In the genomic region with DNA sequence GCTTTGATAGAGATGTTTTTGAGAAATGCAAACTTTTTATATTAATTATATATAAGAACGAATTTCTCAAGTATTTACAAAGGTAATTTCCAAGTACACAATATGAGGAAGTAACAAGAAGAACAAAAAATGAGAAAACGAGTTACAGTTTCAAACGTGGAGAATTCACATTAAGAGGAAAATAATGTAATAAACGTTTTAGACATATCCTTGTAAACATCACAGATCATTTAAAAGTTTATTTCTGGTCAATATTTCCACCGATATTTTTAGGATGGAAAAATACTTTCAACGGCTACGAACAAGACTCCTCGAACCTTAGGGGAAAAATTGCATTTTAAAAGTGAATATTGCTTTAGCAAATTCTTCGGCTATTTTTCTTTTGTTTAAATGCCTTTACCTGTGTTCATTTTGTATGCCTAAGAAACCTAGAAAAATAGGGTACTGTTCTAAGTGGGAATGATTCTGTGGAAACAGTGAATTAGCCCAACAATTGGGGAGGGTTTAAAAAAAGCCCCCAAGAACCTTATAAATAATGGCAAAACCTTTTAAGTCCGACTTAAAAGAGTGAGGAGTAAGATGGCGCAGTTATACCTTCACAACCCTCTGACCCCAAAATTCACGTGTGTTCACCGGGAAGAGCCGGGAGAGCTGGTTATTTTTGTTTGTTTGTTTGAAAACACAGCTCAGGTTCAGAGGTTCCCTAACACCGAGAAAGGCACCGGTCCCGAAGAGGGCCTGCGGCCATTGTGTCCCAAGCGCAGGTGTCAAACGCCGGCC, we compare ENCODE assay signal across 9 cellular contexts. TPM values are rescaled to one million over a fixed set of nuclear protein-coding genes. Genes with fewer than 3 reads are reported as not detected.
A peak's percentile ranks its signal among the peaks of the same experiment; 100 is the strongest.
DNase-seq lines count a peak whose midpoint lies in the region; ATAC-seq, FAIRE-seq and TF ChIP-seq lines count a peak whose summit lies in the region.
"Had no signal": no experiment of that assay in that cellular context is flagged by ENCODE, and none has a peak within 500 bp of the region (broad histone marks: within the 10 kb centered on the region; RNA-seq: fewer than 3 reads in every experiment).

No MANE protein-coding gene starts in this region.

- peaks cover 28% of the 10 kb centered on the region for H3K4me1 Mint-ChIP-seq in chondrocyte (ENCODE audit: low read depth)
- peaks cover 17% of the 10 kb centered on the region for H3K4me1 Mint-ChIP-seq in mesothelial cell of epicardium
- peaks cover 27% of the 10 kb centered on the region for H3K4me1 Mint-ChIP-seq in activated CD8-positive, alpha-beta memory T cell treated with anti-CD3 and anti-CD28 coated beads, Interleukin-2, amount 10 ng/mL, durations not matched to agents 7 days and 5 days

- intact Hi-C loops in right cardiac atrium (cut with DNase I): no loop called here
- intact Hi-C loops in left cardiac atrium (cut with DNase I): no loop called here
- intact Hi-C loops in upper lobe of right lung (cut with DNase I): no loop called here

- H4K20me1 ChIP-seq in MM.1S (ENCODE audit: insufficient read depth, low read length): no peaks in the 10 kb centered on the region

- H3K4me2 ChIP-seq in MM.1S (ENCODE audit: low read depth, low read length): no peak overlapping the region

- peaks cover 3% of the 10 kb centered on the region for H3K27me3 ChIP-seq in right cardiac atrium (ENCODE audit: control insufficient read depth, insufficient read depth)
- H3K27me3 ChIP-seq in upper lobe of right lung: peaks cover 83% of the 10 kb centered on the region
- peaks cover 20% of the 10 kb centered on the region for H3K27me3 ChIP-seq in MM.1S (replicated peaks; ENCODE audit: insufficient read depth, low read length)

- TF ChIP-seq CTCF in chondrocyte (IDR thresholded peaks at IDR 0.05) (no peak), mesothelial cell of epicardium (IDR thresholded peaks at IDR 0.05; ENCODE audit: unreplicated experiment) (no peak), upper lobe of right lung (IDR thresholded peaks at IDR 0.05) (no peak), MM.1S (IDR thresholded peaks at IDR 0.05; ENCODE audit: low read length) (no peak)

- H3K9ac ChIP-seq in MM.1S (ENCODE audit: low read length): no peak overlapping the region

- H3K36me3 ChIP-seq in upper lobe of right lung: no peaks in the 10 kb centered on the region
- no peaks in the 10 kb centered on the region for H3K36me3 ChIP-seq in MM.1S (replicated peaks; ENCODE audit: insufficient read depth, low read length)
- H3K36me3 ChIP-seq: adrenal gland had no signal

- H3K27me3 Mint-ChIP-seq in chondrocyte (ENCODE audit: low read depth): peaks cover 21% of the 10 kb centered on the region
- peaks cover 96% of the 10 kb centered on the region for H3K27me3 Mint-ChIP-seq in mesothelial cell of epicardium (ENCODE audit: low read depth)
- H3K27me3 Mint-ChIP-seq in activated CD8-positive, alpha-beta memory T cell treated with anti-CD3 and anti-CD28 coated beads, Interleukin-2, amount 10 ng/mL, durations not matched to agents 7 days and 5 days: peaks cover 90% of the 10 kb centered on the region

- DNase-seq in right cardiac atrium (no peak), left cardiac atrium (no peak), chondrocyte (ENCODE audit: low spot score) (no peak), mesothelial cell of epicardium (ENCODE audit: low spot score in 2 of 2, unreplicated experiment in 2 of 2) (no peak), upper lobe of right lung (no peak), GM12892 (ENCODE audit: insufficient read length) (no peak), MM.1S (no peak)
- no peak for DNase-seq in activated CD8-positive, alpha-beta memory T cell treated with anti-CD3 and anti-CD28 coated beads, Interleukin-2, amount 10 ng/mL, durations not matched to agents 7 days and 5 days
- DNase-seq: adrenal gland had no signal

- no peak overlapping the region for H2AFZ ChIP-seq in MM.1S (ENCODE audit: low read length)

- no peaks in the 10 kb centered on the region for H3K79me2 ChIP-seq in MM.1S (ENCODE audit: low read length)

- ATAC-seq in right cardiac atrium (no peak), left cardiac atrium (no peak), upper lobe of right lung (no peak)
- no peak for ATAC-seq in activated CD8-positive, alpha-beta memory T cell treated with anti-CD3 and anti-CD28 coated beads, Interleukin-2, amount 10 ng/mL, durations not matched to agents 7 days and 5 days

- H3K4me3 Mint-ChIP-seq in chondrocyte (ENCODE audit: unreplicated experiment): peak overlapping the region; percentile 81
- peak overlapping the region; percentile 30 for H3K4me3 Mint-ChIP-seq in mesothelial cell of epicardium
- H3K4me3 Mint-ChIP-seq in activated CD8-positive, alpha-beta memory T cell treated with anti-CD3 and anti-CD28 coated beads, Interleukin-2, amount 10 ng/mL, durations not matched to agents 7 days and 5 days: no peak overlapping the region

- H3K4me3 ChIP-seq in right cardiac atrium (ENCODE audit: low read length) (peak overlapping the region; percentile 54), upper lobe of right lung (peak overlapping the region; percentile 53), MM.1S (ENCODE audit: low read length) (no peak overlapping the region)

- H3K9me3 Mint-ChIP-seq in chondrocyte (ENCODE audit: low read depth): no peaks in the 10 kb centered on the region
- H3K9me3 Mint-ChIP-seq in mesothelial cell of epicardium: no peaks in the 10 kb centered on the region
- H3K9me3 Mint-ChIP-seq in activated CD8-positive, alpha-beta memory T cell treated with anti-CD3 and anti-CD28 coated beads, Interleukin-2, amount 10 ng/mL, durations not matched to agents 7 days and 5 days (ENCODE audit: low read depth): no peaks in the 10 kb centered on the region

- TF ChIP-seq POLR2A in GM12892 (IDR thresholded peaks at IDR 0.05; ENCODE audit: low read depth, low read length): no peak

- CTCF ChIA-PET in activated CD8-positive, alpha-beta memory T cell treated with anti-CD3 and anti-CD28 coated beads, Interleukin-2, amount 10 ng/mL, durations not matched to agents 7 days and 5 days (lab: Charles Lee): no interaction called here

- H3K27ac ChIP-seq in right cardiac atrium (ENCODE audit: low read length): no peak overlapping the region
- H3K27ac ChIP-seq in upper lobe of right lung: peak overlapping the region; percentile 81
- H3K27ac ChIP-seq in MM.1S (ENCODE audit: low read length): no peak overlapping the region
- H3K27ac ChIP-seq: adrenal gland had no signal

- FAIRE-seq in GM12892 (lab: Jason Lieb, UNC): no peak

- no peaks in the 10 kb centered on the region for H3K9me2 ChIP-seq in MM.1S (replicated peaks; ENCODE audit: insufficient read depth, low read length)

- WGBS in right cardiac atrium: 11% methylated on average over 21 of the region's 21 CpGs

- H3K36me3 Mint-ChIP-seq in chondrocyte (ENCODE audit: low read depth) (no peaks in the 10 kb centered on the region), mesothelial cell of epicardium (no peaks in the 10 kb centered on the region)
- H3K36me3 Mint-ChIP-seq in activated CD8-positive, alpha-beta memory T cell treated with anti-CD3 and anti-CD28 coated beads, Interleukin-2, amount 10 ng/mL, durations not matched to agents 7 days and 5 days: no peaks in the 10 kb centered on the region

- H3K4me1 ChIP-seq in right cardiac atrium (ENCODE audit: control insufficient read depth, insufficient read depth, low read length) (no peaks in the 10 kb centered on the region), upper lobe of right lung (peaks cover 31% of the 10 kb centered on the region), MM.1S (ENCODE audit: low read length) (0 out of 2 replicates have a peak, but pooled peaks cover 8% of the 10 kb centered on the region)

- H3K27ac Mint-ChIP-seq in chondrocyte (ENCODE audit: unreplicated experiment): peak overlapping the region; percentile 83
- no peak overlapping the region for H3K27ac Mint-ChIP-seq in mesothelial cell of epicardium
- H3K27ac Mint-ChIP-seq in activated CD8-positive, alpha-beta memory T cell treated with anti-CD3 and anti-CD28 coated beads, Interleukin-2, amount 10 ng/mL, durations not matched to agents 7 days and 5 days: no peak overlapping the region

- no peaks in the 10 kb centered on the region for H3K9me3 ChIP-seq in right cardiac atrium (ENCODE audit: control insufficient read depth, low read length)
- H3K9me3 ChIP-seq in upper lobe of right lung: no peaks in the 10 kb centered on the region
- no peaks in the 10 kb centered on the region for H3K9me3 ChIP-seq in MM.1S (replicated peaks; ENCODE audit: insufficient read depth, low read length)
- H3K9me3 ChIP-seq: adrenal gland had no signal

- no peaks in the 10 kb centered on the region for H3F3A ChIP-seq in MM.1S (ENCODE audit: insufficient read depth, low read length)

RNA-seq across cellular contexts. Expression of gene HNF1B, which starts 3.3 kb away (rescaled TPM):
- total RNA-seq in right cardiac atrium (not detected), left cardiac atrium (not detected), chondrocyte (3.6 to 10.5 TPM (median 10.1 TPM) in 3 replicates), mesothelial cell of epicardium (0.14 to 0.31 TPM (median 0.29 TPM) in 3 replicates), upper lobe of right lung (19.8 TPM)
- polyA plus RNA-seq in right cardiac atrium: not detected
- 2.7 TPM for polyA plus RNA-seq in GM12892 (2012; ENCODE audit: missing spikeins)
- 1 to 10 TPM in 1 of 2 experiments, not detected in 1; 1.9 TPM for total RNA-seq in activated CD8-positive, alpha-beta memory T cell treated with anti-CD3 and anti-CD28 coated beads, Interleukin-2, amount 10 ng/mL, durations not matched to agents 7 days and 5 days
